Comparison of ENCODE assay signal across 16 cellular contexts in the genomic region with DNA sequence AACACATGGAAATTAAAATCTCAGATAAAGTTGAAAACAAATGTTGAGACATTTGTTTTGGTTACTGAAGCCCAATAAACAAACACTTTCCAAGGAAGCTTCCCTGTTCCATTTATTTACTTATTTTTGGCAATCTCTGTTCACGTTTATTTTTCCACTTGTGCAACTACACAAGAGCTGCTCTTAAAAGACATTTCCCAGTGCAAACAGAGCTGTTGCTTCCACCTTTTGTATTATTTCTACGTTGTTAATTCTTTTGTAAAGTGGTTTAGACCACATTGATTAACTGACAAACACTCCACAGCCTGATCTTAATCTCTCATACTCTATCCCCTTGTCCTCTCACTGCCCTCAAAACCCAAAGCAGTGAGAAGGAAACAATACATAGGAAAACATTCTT.
DNase-seq lines count a peak whose midpoint lies in the region; ATAC-seq and TF ChIP-seq lines count a peak whose summit lies in the region.
"Had no signal": no experiment of that assay in that cellular context is flagged by ENCODE, and none has a peak within 500 bp of the region (broad histone marks: within the 10 kb centered on the region; RNA-seq: fewer than 3 reads in every experiment).

No MANE protein-coding gene starts in this region.

- no peak overlapping the region for H2BK5ac ChIP-seq in mesendoderm (ENCODE audit: low read length)

- no peaks in the 10 kb centered on the region for H3K9me3 ChIP-seq in BE2C

- no peak overlapping the region for H3K4me3 ChIP-seq in mesendoderm (ENCODE audit: low read length)
- no peak overlapping the region for H3K4me3 ChIP-seq in BE2C (ENCODE audit: low read depth, low read length)

- no peak overlapping the region for H3K9ac ChIP-seq in mesendoderm (ENCODE audit: low read length)

- no peak for TF ChIP-seq CTCF in BE2C (IDR thresholded peaks at IDR 0.05; ENCODE audit: low read depth, low read length)

- H3K4me2 ChIP-seq in mesendoderm (ENCODE audit: low read length): no peak overlapping the region

- no peak overlapping the region for H2BK120ac ChIP-seq in mesendoderm (ENCODE audit: low read depth, low read length)

- no peak overlapping the region for H3K23ac ChIP-seq in mesendoderm (ENCODE audit: low read length)

- no peaks in the 10 kb centered on the region for H3K79me2 ChIP-seq in mesendoderm (ENCODE audit: control insufficient read depth, insufficient read depth, low read length)

- H3K36me3 ChIP-seq in mesendoderm (ENCODE audit: control insufficient read depth, insufficient read depth, low read length): no peaks in the 10 kb centered on the region
- no peaks in the 10 kb centered on the region for H3K36me3 ChIP-seq in BE2C

- peaks cover 0 to 16% of the 10 kb centered on the region in 2 donors for H3K36me3 Mint-ChIP-seq in activated naive CD4-positive, alpha-beta T cell treated with anti-CD3 and anti-CD28 coated beads, Interleukin-2, amount 50 U/mL, for 72 hours
- H3K36me3 Mint-ChIP-seq: activated naive CD4-positive, alpha-beta T cell treated with anti-CD3 and anti-CD28 coated beads, Interleukin-2, amount 50 U/mL, for 24 hours; stimulated activated naive B cell treated with anti-CD40 and anti-IgM and Interleukin-4, amounts not matched to agents 10 μg/mL and 1 μg/mL and 100 μg/mL, for 72 hours had no signal

- DNase-seq in DMS79 treated with DMSO at 0.1 percent for 48 hours (lab: John Stamatoyannopoulos, UW): peak; percentile 90
- peak; percentile 62 for DNase-seq in NCI-H2029 (lab: John Stamatoyannopoulos, UW)
- DNase-seq in NCI-H748 treated with DMSO at 0.1 percent for 48 hours (lab: John Stamatoyannopoulos, UW): peak; percentile 87
- peak; percentile 14 for DNase-seq in mesendoderm
- no peak for DNase-seq in activated naive CD4-positive, alpha-beta T cell treated with anti-CD3 and anti-CD28 coated beads, Interleukin-2, amount 50 U/mL, for 72 hours (ENCODE audit: low spot score in 2 of 2)
- DNase-seq in dedifferentiated amniotic fluid mesenchymal stem cell (ENCODE audit: extremely low spot score): no peak
- DNase-seq in BE2C: no peak
- DNase-seq: activated CD4-positive, alpha-beta T cell treated with anti-CD3 and anti-CD28 coated beads for 36 hours; activated T-cell treated with anti-CD3 and anti-CD28 coated beads, Interleukin-2, amount 50 U/mL, for 72 hours; head of caudate nucleus; KG1; stimulated activated CD4-positive, alpha-beta T cell treated with anti-CD3 and anti-CD28 coated beads, Interleukin-1b, Interleukin-23, amount 100 ng/mL, for 48 hours; stimulated activated naive B cell treated with anti-CD40 and anti-IgM and Interleukin-4, amounts not matched to agents 10 μg/mL and 1 μg/mL and 100 μg/mL, for 72 hours had no signal

- no CpG with 5 or more reads among the region's 2 CpGs for WGBS in mesendoderm (ENCODE audit: extremely low coverage, insufficient coverage, low lambda C conversion rate)

- no peak overlapping the region for H3K56ac ChIP-seq in mesendoderm (ENCODE audit: low read length)

- H3K4me1 ChIP-seq in mesendoderm (ENCODE audit: control insufficient read depth, low read depth, low read length) (no peaks in the 10 kb centered on the region), BE2C (peaks cover 3% of the 10 kb centered on the region)

- H3K27ac Mint-ChIP-seq in activated naive CD4-positive, alpha-beta T cell treated with anti-CD3 and anti-CD28 coated beads, Interleukin-2, amount 50 U/mL, for 72 hours: no peak overlapping the region
- H3K27ac Mint-ChIP-seq: activated CD4-positive, alpha-beta T cell treated with anti-CD3 and anti-CD28 coated beads for 36 hours; activated naive CD4-positive, alpha-beta T cell treated with anti-CD3 and anti-CD28 coated beads, Interleukin-2, amount 50 U/mL, for 24 hours; activated T-cell treated with anti-CD3 and anti-CD28 coated beads, Interleukin-2, amount 50 U/mL, for 72 hours; progenitor cell of endocrine pancreas; stimulated activated naive B cell treated with anti-CD40 and anti-IgM and Interleukin-4, amounts not matched to agents 10 μg/mL and 1 μg/mL and 100 μg/mL, for 72 hours had no signal

- H2BK15ac ChIP-seq in mesendoderm (replicated peaks; ENCODE audit: low read depth): no peak overlapping the region

- no peak overlapping the region for H4K8ac ChIP-seq in mesendoderm (ENCODE audit: low read depth, low read length)

- H3K18ac ChIP-seq in mesendoderm (ENCODE audit: low read length): no peak overlapping the region

- H3K27ac ChIP-seq in mesendoderm (ENCODE audit: low read depth, low read length): no peak overlapping the region

- H3K27me3 ChIP-seq in mesendoderm (ENCODE audit: insufficient read depth, low read length, poor library complexity): no peaks in the 10 kb centered on the region
- no peaks in the 10 kb centered on the region for H3K27me3 ChIP-seq in BE2C

- no peaks in the 10 kb centered on the region for H3K79me1 ChIP-seq in mesendoderm (ENCODE audit: low read length)

- H4K5ac ChIP-seq in mesendoderm (ENCODE audit: low read length): no peak overlapping the region

- H3K9me3 Mint-ChIP-seq in activated naive CD4-positive, alpha-beta T cell treated with anti-CD3 and anti-CD28 coated beads, Interleukin-2, amount 50 U/mL, for 72 hours: peaks cover 13 to 27% of the 10 kb centered on the region in 2 donors

- H3K4ac ChIP-seq in mesendoderm (ENCODE audit: low read depth, low read length): no peak overlapping the region

- no peak for ATAC-seq in activated naive CD4-positive, alpha-beta T cell treated with anti-CD3 and anti-CD28 coated beads, Interleukin-2, amount 50 U/mL, for 72 hours
- no peak for ATAC-seq in HG02763 (IDR thresholded peaks at IDR 0.05; ENCODE audit: unreplicated experiment)
- ATAC-seq: activated CD4-positive, alpha-beta T cell treated with anti-CD3 and anti-CD28 coated beads for 36 hours; activated T-cell treated with anti-CD3 and anti-CD28 coated beads, Interleukin-2, amount 50 U/mL, for 72 hours; stimulated activated naive B cell treated with anti-CD40 and anti-IgM and Interleukin-4, amounts not matched to agents 10 μg/mL and 1 μg/mL and 100 μg/mL, for 72 hours had no signal

- no peak overlapping the region for H2AK5ac ChIP-seq in mesendoderm (ENCODE audit: low read length)

Comparison
In these comparisons a context has a peak if more than half of its experiments do, and no peak if none do; other contexts are left out.
1. DNase-seq: peak in DMS79 treated with DMSO at 0.1 percent for 48 hours (single experiment), NCI-H2029 (single experiment), NCI-H748 treated with DMSO at 0.1 percent for 48 hours (single experiment) and mesendoderm (single experiment); none in activated naive CD4-positive, alpha-beta T cell treated with anti-CD3 and anti-CD28 coated beads, Interleukin-2, amount 50 U/mL, for 72 hours (0 of 2), dedifferentiated amniotic fluid mesenchymal stem cell (single experiment) and BE2C (single experiment).